Comparison of ENCODE assay signal across 22 cellular contexts in the genomic region with DNA sequence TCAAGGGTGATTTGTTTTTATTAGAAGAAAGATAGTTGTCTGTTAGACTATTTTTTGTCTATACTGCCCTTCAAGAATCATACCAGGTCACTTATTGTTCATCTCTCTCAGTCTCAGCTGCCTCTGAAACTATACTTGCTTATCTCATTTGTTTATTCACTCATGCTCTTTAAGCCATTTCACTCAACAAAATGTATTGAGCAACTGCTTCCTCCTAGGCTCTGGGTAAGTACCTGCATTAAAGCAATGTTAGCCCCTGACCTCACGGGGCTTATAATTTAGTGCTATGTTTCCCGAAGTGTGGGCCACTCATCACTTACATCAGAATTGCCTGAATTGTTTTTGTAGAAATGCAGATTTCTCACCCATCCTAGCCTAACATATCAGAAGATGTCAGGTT.
DNase-seq lines count a peak whose midpoint lies in the region; ATAC-seq and TF ChIP-seq lines count a peak whose summit lies in the region.
"Had no signal": no experiment of that assay in that cellular context is flagged by ENCODE, and none has a peak within 500 bp of the region (broad histone marks: within the 10 kb centered on the region; RNA-seq: fewer than 3 reads in every experiment).

No MANE protein-coding gene starts in this region.

- H3K9me3 ChIP-seq in ascending aorta (no peaks in the 10 kb centered on the region), esophagus muscularis mucosa (no peaks in the 10 kb centered on the region), MM.1S (replicated peaks; ENCODE audit: insufficient read depth, low read length) (no peaks in the 10 kb centered on the region)
- H3K9me3 ChIP-seq: Caco-2 had no signal

- no peak overlapping the region for H3K27ac Mint-ChIP-seq in GM23338
- H3K27ac Mint-ChIP-seq: B cell had no signal

- H3K27ac ChIP-seq in GM23338 (ENCODE audit: low read depth), result 0 out of 2 replicates have a peak overlapping the region, but pooled peaks have one; percentile 29
- peak overlapping the region; percentile 94 to 98 for H3K27ac ChIP-seq in ascending aorta
- peak overlapping the region; percentile 85 to 96 (median 92) for H3K27ac ChIP-seq in esophagus muscularis mucosa (replicated peaks in 1 of 4)
- peak overlapping the region; percentile 64 for H3K27ac ChIP-seq in rectal smooth muscle tissue (ENCODE audit: low read depth, low read length)
- H3K27ac ChIP-seq in MM.1S (ENCODE audit: low read length), result no peak overlapping the region
- H3K27ac ChIP-seq: GM23248 had no signal

- H3K4me1 Mint-ChIP-seq in GM23338, result no peaks in the 10 kb centered on the region
- H3K4me1 Mint-ChIP-seq: B cell had no signal

- peaks cover 2% of the 10 kb centered on the region for H3K27me3 Mint-ChIP-seq in GM23338 (ENCODE audit: insufficient read depth, low read depth, poor library complexity)

- H3K9ac ChIP-seq in rectal smooth muscle tissue (ENCODE audit: low read length), result no peak overlapping the region
- no peak overlapping the region for H3K9ac ChIP-seq in MM.1S (ENCODE audit: low read length)
- H3K9ac ChIP-seq: GM23248 had no signal

- no peak for TF ChIP-seq EP300 in esophagus muscularis mucosa (IDR thresholded peaks at IDR 0.05)

- no peaks in the 10 kb centered on the region for H3K9me3 Mint-ChIP-seq in GM23338

- TF ChIP-seq CTCF in GM23338 (conservative IDR thresholded peaks at IDR 0.05; ENCODE audit: low read depth in 2 of 2), result no peak
- no peak for TF ChIP-seq CTCF in ascending aorta (IDR thresholded peaks at IDR 0.05)
- TF ChIP-seq CTCF in esophagus muscularis mucosa (IDR thresholded peaks at IDR 0.05), result no peak
- TF ChIP-seq CTCF in MM.1S (IDR thresholded peaks at IDR 0.05; ENCODE audit: low read length), result no peak

- H3K9me2 ChIP-seq in GM23338 (ENCODE audit: insufficient read depth) (no peaks in the 10 kb centered on the region), MM.1S (replicated peaks; ENCODE audit: insufficient read depth, low read length) (no peaks in the 10 kb centered on the region)

- no peak for DNase-seq in GM23338 (ENCODE audit: low spot score)
- no peak for DNase-seq in ascending aorta (ENCODE audit: low spot score in 2 of 2)
- DNase-seq in esophagus muscularis mucosa (ENCODE audit: extremely low spot score), result no peak
- DNase-seq in mesenteric fat pad (ENCODE audit: low spot score), result no peak
- DNase-seq in MM.1S, result no peak
- DNase-seq in GOT3 (lab: John Stamatoyannopoulos, UW), result no peak
- DNase-seq: Caco-2; DMS153; GDM1; GM23248; KG1; NCI-H1092; NCI-H1436 treated with DMSO at 0.1 percent for 48 hours; NCI-H2029 treated with DMSO at 0.1 percent for 48 hours; NCI-H2171; NCI-H446 treated with DMSO at 0.1 percent for 48 hours; NCI-H69; NK-92 treated with Interleukin-12 subunit alpha and Interleukin-12 subunit beta, amount 100 ng/mL, for 24 hours had no signal

- H3K4me2 ChIP-seq in GM23338 (no peak overlapping the region), MM.1S (ENCODE audit: low read depth, low read length) (no peak overlapping the region)

- no peak overlapping the region for H3K4me3 ChIP-seq in GM23338
- no peak overlapping the region for H3K4me3 ChIP-seq in ascending aorta
- no peak overlapping the region for H3K4me3 ChIP-seq in esophagus muscularis mucosa
- no peak overlapping the region for H3K4me3 ChIP-seq in rectal smooth muscle tissue (ENCODE audit: low read length)
- H3K4me3 ChIP-seq in MM.1S (ENCODE audit: low read length), result no peak overlapping the region
- H3K4me3 ChIP-seq: GM23248 had no signal

- H3K4me3 Mint-ChIP-seq in GM23338, result no peak overlapping the region
- H3K4me3 Mint-ChIP-seq: B cell had no signal

- peaks cover 22% of the 10 kb centered on the region for H3K79me2 ChIP-seq in GM23338 (replicated peaks; ENCODE audit: insufficient read depth)
- no peaks in the 10 kb centered on the region for H3K79me2 ChIP-seq in MM.1S (ENCODE audit: low read length)

- H3K36me3 Mint-ChIP-seq in GM23338 (ENCODE audit: low read depth), result peaks cover 98% of the 10 kb centered on the region

- ATAC-seq in GM23338, result no peak
- ATAC-seq in GM18873 (IDR thresholded peaks at IDR 0.05; ENCODE audit: low FRiP score, unreplicated experiment), result no peak
- ATAC-seq: Right ventricle myocardium inferior had no signal

- H4K20me1 ChIP-seq in GM23338 (replicated peaks; ENCODE audit: insufficient read depth), result peaks cover 47% of the 10 kb centered on the region
- no peaks in the 10 kb centered on the region for H4K20me1 ChIP-seq in MM.1S (ENCODE audit: insufficient read depth, low read length)

- no peak for TF ChIP-seq POLR2A in esophagus muscularis mucosa (IDR thresholded peaks at IDR 0.05; ENCODE audit: low read depth)

- H3K36me3 ChIP-seq in GM23338 (ENCODE audit: insufficient read depth) (peaks cover 94% of the 10 kb centered on the region), ascending aorta (peaks cover 8 to 25% of the 10 kb centered on the region in 2 donors), esophagus muscularis mucosa (peaks cover 18 to 70% (median 28%) of the 10 kb centered on the region in 4 donors), rectal smooth muscle tissue (ENCODE audit: control insufficient read depth, insufficient read depth, low read length) (peaks cover 10% of the 10 kb centered on the region), MM.1S (replicated peaks; ENCODE audit: insufficient read depth, low read length) (no peaks in the 10 kb centered on the region)

- H2AFZ ChIP-seq in GM23338, result no peak overlapping the region
- H2AFZ ChIP-seq in MM.1S (ENCODE audit: low read length), result no peak overlapping the region
- H2AFZ ChIP-seq: GM23248 had no signal

- H3K27me3 ChIP-seq in GM23338 (ENCODE audit: insufficient read depth) (no peaks in the 10 kb centered on the region), ascending aorta (no peaks in the 10 kb centered on the region), esophagus muscularis mucosa (no peaks in the 10 kb centered on the region), rectal smooth muscle tissue (ENCODE audit: control insufficient read depth, insufficient read depth, low read length) (no peaks in the 10 kb centered on the region), MM.1S (replicated peaks; ENCODE audit: insufficient read depth, low read length) (no peaks in the 10 kb centered on the region)

- H3F3A ChIP-seq in GM23338 (replicated peaks; ENCODE audit: low read depth), result peaks cover 20% of the 10 kb centered on the region
- H3F3A ChIP-seq in MM.1S (ENCODE audit: insufficient read depth, low read length), result peaks cover 12% of the 10 kb centered on the region

- intact Hi-C loops in ascending aorta (cut with DNase I), result no loop called here
- intact Hi-C loops in esophagus muscularis mucosa (cut with DNase I), result no loop called here

- WGBS in esophagus muscularis mucosa, result 96% methylated on average over 2 of the region's 2 CpGs

- H3K4me1 ChIP-seq in GM23338 (ENCODE audit: insufficient read depth) (no peaks in the 10 kb centered on the region), ascending aorta (peaks cover 35 to 79% of the 10 kb centered on the region in 2 donors), esophagus muscularis mucosa (peaks cover 46 to 100% (median 99%) of the 10 kb centered on the region in 4 donors), rectal smooth muscle tissue (ENCODE audit: control insufficient read depth, insufficient read depth, low read length) (peaks cover 62% of the 10 kb centered on the region), MM.1S (ENCODE audit: low read length) (peaks cover 16% of the 10 kb centered on the region)

TF ChIP-seq in GM23338, 12 proteins besides CTCF, POLR2A, EP300 and RAD21:
- no peak for TF ChIP-seq STAT1 (IDR thresholded peaks at IDR 0.05; ENCODE audit: unreplicated experiment)
